ENCODE assay signal across 9 cellular contexts in genomic region chr20:23399568-23400241, GRCh38. TPM values are rescaled to one million over a fixed set of nuclear protein-coding genes. Genes with fewer than 3 reads are reported as not detected.
DNase-seq lines count a peak whose midpoint lies in the region; ATAC-seq and TF ChIP-seq lines count a peak whose summit lies in the region.
"Had no signal": no experiment of that assay in that cellular context is flagged by ENCODE, and none has a peak within 500 bp of the region (broad histone marks: within the 10 kb centered on the region; RNA-seq: fewer than 3 reads in every experiment).

No MANE protein-coding gene starts in this region.

- H3K4me1 ChIP-seq in ACC112 (ENCODE audit: control insufficient read depth, insufficient read depth, low read length, unreplicated experiment), result peaks cover 23% of the 10 kb centered on the region
- H3K4me1 ChIP-seq in prostate gland (replicated peaks), result no peaks in the 10 kb centered on the region

- no peak overlapping the region for H3K4me3 ChIP-seq in ACC112 (ENCODE audit: low read depth, low read length)
- H3K4me3 ChIP-seq in cardiac fibroblast (replicated peaks in 1 of 2; ENCODE audit: low read depth in 2 of 2, low read length in 2 of 2), result no peak overlapping the region
- no peak overlapping the region for H3K4me3 ChIP-seq in dorsolateral prefrontal cortex
- no peak overlapping the region for H3K4me3 ChIP-seq in prostate gland

- peaks cover 41% of the 10 kb centered on the region for H3K79me2 ChIP-seq in ACC112 (ENCODE audit: control insufficient read depth, insufficient read depth, low read length, unreplicated experiment)

- H3K9me3 ChIP-seq in prostate gland, result no peaks in the 10 kb centered on the region

- intact Hi-C loops in dorsolateral prefrontal cortex (cut with DNase I) (no loop called here), prostate gland (cut with DNase I) (no loop called here)

- no peak overlapping the region for H2AFZ ChIP-seq in ACC112 (ENCODE audit: low read length, unreplicated experiment)

- DNase-seq in NCI-H2029 (lab: John Stamatoyannopoulos, UW) (peak; percentile 36), cardiac fibroblast (ENCODE audit: low read depth in 2 of 2) (peak; percentile 53 to 54), dorsolateral prefrontal cortex (no peak), HuH-7.5 (ENCODE audit: low spot score) (no peak), prostate gland (ENCODE audit: low spot score) (no peak)
- DNase-seq: activated CD4-positive, alpha-beta T cell treated with anti-CD3 and anti-CD28 coated beads, Interleukin-2, amount 50 U/mL, for 48 hours had no signal

- ATAC-seq in GM18517 (IDR thresholded peaks at IDR 0.05; ENCODE audit: unreplicated experiment), result peak; percentile 56
- ATAC-seq in GM21576 (IDR thresholded peaks at IDR 0.05; ENCODE audit: unreplicated experiment), result no peak

- TF ChIP-seq POLR2A in prostate gland (IDR thresholded peaks at IDR 0.05), result no peak

- H3K36me3 ChIP-seq in ACC112 (ENCODE audit: insufficient read depth, low read length) (peaks cover 7% of the 10 kb centered on the region), prostate gland (peaks cover 0 to 1% of the 10 kb centered on the region in 2 donors)

- 77% methylated on average over 6 of the region's 6 CpGs for WGBS in prostate gland

- H3K27ac ChIP-seq in ACC112 (ENCODE audit: low read depth, low read length) (peak overlapping the region; percentile 18; the same call in 1 of the 2 replicates), dorsolateral prefrontal cortex (peak overlapping the region in 1 of 59 donors; percentile 4), prostate gland (no peak overlapping the region)

- H3K27me3 ChIP-seq in ACC112 (ENCODE audit: insufficient read depth, low read length), result no peaks in the 10 kb centered on the region
- H3K27me3 ChIP-seq in dorsolateral prefrontal cortex, result no peaks in the 10 kb centered on the region
- H3K27me3 ChIP-seq in prostate gland (replicated peaks; ENCODE audit: insufficient read depth), result no peaks in the 10 kb centered on the region

- TF ChIP-seq CTCF in cardiac fibroblast (IDR thresholded peaks at IDR 0.05; ENCODE audit: low read depth, low read length) (peak; percentile 14), dorsolateral prefrontal cortex (IDR thresholded peaks at IDR 0.05 in 54 of 56, conservative IDR thresholded peaks at IDR 0.05 in 2 of 56; ENCODE audit: low read depth in 1 of 56, partially characterized antibody in 56 of 56) (no peak), prostate gland (IDR thresholded peaks at IDR 0.05) (peak in 1 of 4 experiments; percentile 8)

RNA-seq across cellular contexts. Expression of gene NAPB, which starts 21.6 kb away (rescaled TPM):
- total RNA-seq in dorsolateral prefrontal cortex, result 100 to 1,000 TPM in 116 of 120 experiments, 10 to 100 TPM in 4; 68.5 to 495 (median 303) TPM
- total RNA-seq in prostate gland, result 10 to 100 TPM in 1 of 2 donors, 1 to 10 TPM in 1; 8.1 to 24.3 TPM

RNA-seq across cellular contexts. Expression of gene GZF1, which starts 37.7 kb away (rescaled TPM):
- total RNA-seq in dorsolateral prefrontal cortex, result 10 to 100 TPM; 16.7 to 45.4 (median 26.8) TPM
- total RNA-seq in prostate gland, result 10 to 100 TPM in 1 of 2 donors, 1 to 10 TPM in 1; 9.4 to 45.3 TPM

RNA-seq across cellular contexts. Expression of gene CSTL1, which starts 39.8 kb away (rescaled TPM):
- not detected for total RNA-seq in dorsolateral prefrontal cortex
- total RNA-seq in prostate gland, result not detected

RNA-seq across cellular contexts. Expression of gene NXT1, which starts 49.1 kb away (rescaled TPM):
- total RNA-seq in dorsolateral prefrontal cortex (10 to 100 TPM in 4 of 120 experiments, 1 to 10 TPM in 116; 3.2 to 13.1 (median 6.7) TPM), prostate gland (10 to 100 TPM; 39.2 to 59.8 TPM)

RNA-seq across cellular contexts. Expression of gene CST11, which starts 53.0 kb away (rescaled TPM):
- not detected for total RNA-seq in dorsolateral prefrontal cortex
- not detected for total RNA-seq in prostate gland

Comparison
In these comparisons a context has a peak if more than half of its experiments do, and no peak if none do; other contexts are left out.
1. DNase-seq: peak in NCI-H2029 (single experiment) and cardiac fibroblast (2 of 2); none in dorsolateral prefrontal cortex (0 of 10), HuH-7.5 (single experiment) and prostate gland (single experiment).